8 cellular contexts compared by ENCODE assay signal in genomic region chr14:22929848-22930364, GRCh38. TPM values are rescaled to one million over a fixed set of nuclear protein-coding genes. Genes with fewer than 3 reads are reported as not detected.
DNase-seq lines count a peak whose midpoint lies in the region; ATAC-seq and TF ChIP-seq lines count a peak whose summit lies in the region.

No MANE protein-coding gene starts in this region.

- H3K4me3 ChIP-seq in AG04449 (ENCODE audit: low read depth, low read length) (peak overlapping the region; percentile 100), mesendoderm (ENCODE audit: low read length) (peak overlapping the region; percentile 41)

- peak overlapping the region; percentile 71 for H3K9ac ChIP-seq in mesendoderm (ENCODE audit: low read length)

- H3K79me1 ChIP-seq in mesendoderm (ENCODE audit: low read length), result peaks cover 7% of the 10 kb centered on the region

- no peaks in the 10 kb centered on the region for H3K36me3 ChIP-seq in mesendoderm (ENCODE audit: control insufficient read depth, insufficient read depth, low read length)

- no peak overlapping the region for H3K27ac ChIP-seq in mesendoderm (ENCODE audit: low read depth, low read length)

- no peak overlapping the region for H2BK120ac ChIP-seq in mesendoderm (ENCODE audit: low read depth, low read length)

- no peak overlapping the region for H2BK15ac ChIP-seq in mesendoderm (replicated peaks; ENCODE audit: low read depth)

- peak overlapping the region; percentile 83 for H3K56ac ChIP-seq in mesendoderm (ENCODE audit: low read length)

- no peak overlapping the region for H4K8ac ChIP-seq in mesendoderm (ENCODE audit: low read depth, low read length)

- H3K27me3 ChIP-seq in mesendoderm (ENCODE audit: insufficient read depth, low read length, poor library complexity), result no peaks in the 10 kb centered on the region

- ATAC-seq in HG02981 (IDR thresholded peaks at IDR 0.05; ENCODE audit: unreplicated experiment) (peak; percentile 3), GM21526 (IDR thresholded peaks at IDR 0.05; ENCODE audit: low FRiP score, unreplicated experiment) (no peak)

- H3K4me1 ChIP-seq in mesendoderm (ENCODE audit: control insufficient read depth, low read depth, low read length), result peaks cover 2% of the 10 kb centered on the region

- WGBS in mesendoderm (ENCODE audit: extremely low coverage, insufficient coverage, low lambda C conversion rate), result no CpG with 5 or more reads among the region's 6 CpGs

- H3K4me2 ChIP-seq in mesendoderm (ENCODE audit: low read length), result peak overlapping the region; percentile 91

- no peak for TF ChIP-seq CTCF in AG04449 (IDR thresholded peaks at IDR 0.05; ENCODE audit: insufficient read depth, low read length, missing control alignments)

- H4K5ac ChIP-seq in mesendoderm (ENCODE audit: low read length), result no peak overlapping the region

- CTCF ChIA-PET in AG04449 (lab: Yijun Ruan, JAX), result interaction anchor here (0.8 to 4.5 kb wide), 39 partner anchors 10 to 538 kb away, joined by 3 to 100 read pairs (median 6); partner anchors contain the start of genes AJUBA, CDH24, HAUS4 and RBM23

- DNase-seq in AG04449 (ENCODE audit: low read depth, low spot score) (no peak), brain pericyte (ENCODE audit: low read depth, low spot score) (peak; percentile 22), mesendoderm (no peak), C1 segment of cervical spinal cord (lab: John Stamatoyannopoulos, UW) (no peak), nucleus accumbens (lab: John Stamatoyannopoulos, UW) (no peak), CD1c-positive myeloid dendritic cell (ENCODE audit: extremely low spot score) (no peak)

- H3K4ac ChIP-seq in mesendoderm (ENCODE audit: low read depth, low read length), result no peak overlapping the region

- H3K23ac ChIP-seq in mesendoderm (ENCODE audit: low read length), result no peak overlapping the region

- peak overlapping the region; percentile 71 for H3K18ac ChIP-seq in mesendoderm (ENCODE audit: low read length)

- H3K79me2 ChIP-seq in mesendoderm (ENCODE audit: control insufficient read depth, insufficient read depth, low read length), result peaks cover 16% of the 10 kb centered on the region

- H2BK5ac ChIP-seq in mesendoderm (ENCODE audit: low read length), result no peak overlapping the region

- no peak overlapping the region for H2AK5ac ChIP-seq in mesendoderm (ENCODE audit: low read length)

- POLR2A ChIA-PET in AG04449 (lab: Yijun Ruan, JAX), result interaction anchor here (0.8 to 2.2 kb wide), 9 partner anchors 10 to 128 kb away, joined by 3 to 24 read pairs (median 3); partner anchors contain the start of genes AJUBA, HAUS4 and RBM23

RNA-seq across cellular contexts. Expression of gene PRMT5, which starts 0.7 kb away (rescaled TPM):
- 154 TPM for polyA plus RNA-seq in mesendoderm (2013, experiment 1 of 2)
- polyA plus RNA-seq in mesendoderm (2013, experiment 2 of 2), result 151 TPM

RNA-seq across cellular contexts. Expression of gene RBM23, which starts 11.0 kb away (rescaled TPM):
- 47.3 TPM for polyA plus RNA-seq in mesendoderm (2013, experiment 1 of 2)
- polyA plus RNA-seq in mesendoderm (2013, experiment 2 of 2), result 49.8 TPM

RNA-seq across cellular contexts. Expression of gene HAUS4, which starts 27.0 kb away (rescaled TPM):
- polyA plus RNA-seq in mesendoderm (2013, experiment 1 of 2), result 36.7 TPM
- 35.9 TPM for polyA plus RNA-seq in mesendoderm (2013, experiment 2 of 2)

RNA-seq across cellular contexts. Expression of gene REM2, which starts 46.9 kb away (rescaled TPM):
- polyA plus RNA-seq in mesendoderm (2013, experiment 1 of 2), result 1.1 TPM
- polyA plus RNA-seq in mesendoderm (2013, experiment 2 of 2), result 1.2 TPM

RNA-seq across cellular contexts. Expression of gene AJUBA, which starts 52.4 kb away (rescaled TPM):
- 15.9 TPM for polyA plus RNA-seq in mesendoderm (2013, experiment 1 of 2)
- polyA plus RNA-seq in mesendoderm (2013, experiment 2 of 2), result 17.6 TPM
